1 cellular context compared by ENCODE assay signal in the genomic region with DNA sequence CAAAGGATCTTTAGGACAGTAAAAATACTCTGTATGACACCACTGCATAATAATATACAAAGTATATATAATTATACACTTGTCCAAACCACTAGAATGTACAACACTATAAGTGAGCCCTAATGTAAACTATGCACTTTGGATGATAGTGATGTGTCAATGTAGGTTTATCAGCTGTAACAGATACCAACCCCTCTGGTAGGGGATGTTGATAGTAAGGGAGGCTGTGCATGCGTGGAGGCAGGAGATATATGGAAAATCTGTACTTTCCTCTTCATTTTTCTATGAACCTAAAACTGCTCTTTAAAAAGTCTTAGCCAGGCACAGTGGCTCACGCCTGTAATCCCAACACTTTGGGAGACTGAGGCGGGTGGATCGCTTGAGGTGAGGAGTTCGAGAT.
TF ChIP-seq lines count a peak whose summit lies in the region.

No MANE protein-coding gene starts in this region.

TF ChIP-seq in K562, 482 proteins besides CTCF, POLR2A, EP300 and RAD21 (continued from another document and continues in another):
- TF ChIP-seq PTTG1 (tag; IDR thresholded peaks at IDR 0.05; ENCODE audit: low read depth) (no peak), EHMT2 (IDR thresholded peaks at IDR 0.05) (no peak), SIRT6 (IDR thresholded peaks at IDR 0.05; ENCODE audit: low read depth, low read length) (no peak), CHD4 (IDR thresholded peaks at IDR 0.05; ENCODE audit: insufficient read depth, insufficient replicate concordance, low read depth, low read length, poor library complexity, severe bottlenecking) (no peak), BRCA1 (IDR thresholded peaks at IDR 0.05) (no peak), BRCA1 (CRISPR knock-in tag; IDR thresholded peaks at IDR 0.05) (no peak), ZNF75A (CRISPR knock-in tag; IDR thresholded peaks at IDR 0.05) (no peak), PHTF2 (CRISPR knock-in tag; IDR thresholded peaks at IDR 0.05) (no peak), SMARCB1 (IDR thresholded peaks at IDR 0.05; ENCODE audit: insufficient read length, low read depth) (no peak), MAZ (CRISPR knock-in tag; conservative IDR thresholded peaks at IDR 0.05 in 1 of 2, IDR thresholded peaks at IDR 0.05 in 1 of 2) (0 out of 4 replicates have a peak, but pooled peaks of 1 of the 2 experiments have one; percentile 29), SMARCC2 (IDR thresholded peaks at IDR 0.05; ENCODE audit: low read depth) (no peak), RAD51 (IDR thresholded peaks at IDR 0.05; ENCODE audit: borderline replicate concordance, low read depth) (no peak), FOXM1 (IDR thresholded peaks at IDR 0.05; ENCODE audit: low read depth) (peak; percentile 60), FOXM1 (CRISPR knock-in tag; IDR thresholded peaks at IDR 0.05; ENCODE audit: low read depth) (no peak), SNIP1 (IDR thresholded peaks at IDR 0.05; ENCODE audit: low read depth) (no peak), MTF1 (CRISPR knock-in tag; IDR thresholded peaks at IDR 0.05; ENCODE audit: borderline replicate concordance) (no peak), SMARCA4 (IDR thresholded peaks at IDR 0.05) (peak; percentile 68), BRF1 (IDR thresholded peaks at IDR 0.05; ENCODE audit: borderline replicate concordance, extremely low read depth, insufficient read length) (no peak), ZNF324 (CRISPR knock-in tag; IDR thresholded peaks at IDR 0.05) (no peak), SMAD4 (CRISPR knock-in tag; conservative IDR thresholded peaks at IDR 0.05) (no peak), CBFA2T3 (IDR thresholded peaks at IDR 0.05) (peak; percentile 90), ZNF347 (CRISPR knock-in tag; IDR thresholded peaks at IDR 0.05; ENCODE audit: low read depth) (no peak), JUND (IDR thresholded peaks at IDR 0.05; ENCODE audit: borderline replicate concordance, low read depth, low read length) (0 out of 2 replicates have a peak, but pooled peaks have one; percentile 21), JUND (tag; IDR thresholded peaks at IDR 0.05; ENCODE audit: borderline replicate concordance, low read depth, low read length) (no peak; the same call in 2 of the 3 replicates), GATAD2A (IDR thresholded peaks at IDR 0.05) (no peak), RCOR1 (IDR thresholded peaks at IDR 0.05; ENCODE audit: borderline replicate concordance in 1 of 2, low read depth in 2 of 2, low read length in 2 of 2) (peak; percentile 37 to 87; a peak in 3 of 4 replicates), ETV1 (tag; conservative IDR thresholded peaks at IDR 0.05; ENCODE audit: low read depth) (no peak), ZFPM2 (CRISPR knock-in tag; IDR thresholded peaks at IDR 0.05) (no peak), HMG20A (CRISPR knock-in tag; conservative IDR thresholded peaks at IDR 0.05) (no peak), ETV6 (IDR thresholded peaks at IDR 0.05; ENCODE audit: borderline replicate concordance in 1 of 2, low read depth in 2 of 2, low read length in 1 of 2) (no peak), ETV6 (CRISPR knock-in tag; IDR thresholded peaks at IDR 0.05; ENCODE audit: borderline replicate concordance) (no peak), GATA2 (CRISPR knock-in tag; IDR thresholded peaks at IDR 0.05) (peak; percentile 75), ZNF282 (CRISPR knock-in tag; IDR thresholded peaks at IDR 0.05) (no peak), KDM2B (CRISPR knock-in tag; IDR thresholded peaks at IDR 0.05) (no peak), CSDE1 (IDR thresholded peaks at IDR 0.05) (no peak), EGR1 (conservative IDR thresholded peaks at IDR 0.05) (no peak), IFI16 (CRISPR knock-in tag; IDR thresholded peaks at IDR 0.05) (no peak)
- TF ChIP-seq, protein P1, sequence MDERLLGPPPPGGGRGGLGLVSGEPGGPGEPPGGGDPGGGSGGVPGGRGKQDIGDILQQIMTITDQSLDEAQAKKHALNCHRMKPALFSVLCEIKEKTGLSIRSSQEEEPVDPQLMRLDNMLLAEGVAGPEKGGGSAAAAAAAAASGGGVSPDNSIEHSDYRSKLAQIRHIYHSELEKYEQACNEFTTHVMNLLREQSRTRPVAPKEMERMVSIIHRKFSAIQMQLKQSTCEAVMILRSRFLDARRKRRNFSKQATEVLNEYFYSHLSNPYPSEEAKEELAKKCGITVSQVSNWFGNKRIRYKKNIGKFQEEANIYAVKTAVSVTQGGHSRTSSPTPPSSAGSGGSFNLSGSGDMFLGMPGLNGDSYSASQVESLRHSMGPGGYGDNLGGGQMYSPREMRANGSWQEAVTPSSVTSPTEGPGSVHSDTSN (CRISPR knock-in tag; IDR thresholded peaks at IDR 0.05; ENCODE audit: low read depth): no peak
- TF ChIP-seq, protein P1 (tag; conservative IDR thresholded peaks at IDR 0.05; ENCODE audit: low read depth): no peak
- TF ChIP-seq, protein P2, sequence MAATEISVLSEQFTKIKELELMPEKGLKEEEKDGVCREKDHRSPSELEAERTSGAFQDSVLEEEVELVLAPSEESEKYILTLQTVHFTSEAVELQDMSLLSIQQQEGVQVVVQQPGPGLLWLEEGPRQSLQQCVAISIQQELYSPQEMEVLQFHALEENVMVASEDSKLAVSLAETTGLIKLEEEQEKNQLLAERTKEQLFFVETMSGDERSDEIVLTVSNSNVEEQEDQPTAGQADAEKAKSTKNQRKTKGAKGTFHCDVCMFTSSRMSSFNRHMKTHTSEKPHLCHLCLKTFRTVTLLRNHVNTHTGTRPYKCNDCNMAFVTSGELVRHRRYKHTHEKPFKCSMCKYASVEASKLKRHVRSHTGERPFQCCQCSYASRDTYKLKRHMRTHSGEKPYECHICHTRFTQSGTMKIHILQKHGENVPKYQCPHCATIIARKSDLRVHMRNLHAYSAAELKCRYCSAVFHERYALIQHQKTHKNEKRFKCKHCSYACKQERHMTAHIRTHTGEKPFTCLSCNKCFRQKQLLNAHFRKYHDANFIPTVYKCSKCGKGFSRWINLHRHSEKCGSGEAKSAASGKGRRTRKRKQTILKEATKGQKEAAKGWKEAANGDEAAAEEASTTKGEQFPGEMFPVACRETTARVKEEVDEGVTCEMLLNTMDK (IDR thresholded peaks at IDR 0.05; ENCODE audit: borderline replicate concordance, insufficient read depth, low read depth, low read length, poor library complexity, severe bottlenecking): no peak
- TF ChIP-seq, protein P3, sequence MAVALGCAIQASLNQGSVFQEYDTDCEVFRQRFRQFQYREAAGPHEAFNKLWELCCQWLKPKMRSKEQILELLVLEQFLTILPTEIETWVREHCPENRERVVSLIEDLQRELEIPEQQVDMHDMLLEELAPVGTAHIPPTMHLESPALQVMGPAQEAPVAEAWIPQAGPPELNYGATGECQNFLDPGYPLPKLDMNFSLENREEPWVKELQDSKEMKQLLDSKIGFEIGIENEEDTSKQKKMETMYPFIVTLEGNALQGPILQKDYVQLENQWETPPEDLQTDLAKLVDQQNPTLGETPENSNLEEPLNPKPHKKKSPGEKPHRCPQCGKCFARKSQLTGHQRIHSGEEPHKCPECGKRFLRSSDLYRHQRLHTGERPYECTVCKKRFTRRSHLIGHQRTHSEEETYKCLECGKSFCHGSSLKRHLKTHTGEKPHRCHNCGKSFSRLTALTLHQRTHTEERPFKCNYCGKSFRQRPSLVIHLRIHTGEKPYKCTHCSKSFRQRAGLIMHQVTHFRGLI (CRISPR knock-in tag; IDR thresholded peaks at IDR 0.05): no peak
- TF ChIP-seq, protein P4, sequence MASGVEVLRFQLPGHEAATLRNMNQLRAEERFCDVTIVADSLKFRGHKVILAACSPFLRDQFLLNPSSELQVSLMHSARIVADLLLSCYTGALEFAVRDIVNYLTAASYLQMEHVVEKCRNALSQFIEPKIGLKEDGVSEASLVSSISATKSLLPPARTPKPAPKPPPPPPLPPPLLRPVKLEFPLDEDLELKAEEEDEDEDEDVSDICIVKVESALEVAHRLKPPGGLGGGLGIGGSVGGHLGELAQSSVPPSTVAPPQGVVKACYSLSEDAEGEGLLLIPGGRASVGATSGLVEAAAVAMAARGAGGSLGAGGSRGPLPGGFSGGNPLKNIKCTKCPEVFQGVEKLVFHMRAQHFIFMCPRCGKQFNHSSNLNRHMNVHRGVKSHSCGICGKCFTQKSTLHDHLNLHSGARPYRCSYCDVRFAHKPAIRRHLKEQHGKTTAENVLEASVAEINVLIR (CRISPR knock-in tag; IDR thresholded peaks at IDR 0.05): no peak
- TF ChIP-seq, protein P5, sequence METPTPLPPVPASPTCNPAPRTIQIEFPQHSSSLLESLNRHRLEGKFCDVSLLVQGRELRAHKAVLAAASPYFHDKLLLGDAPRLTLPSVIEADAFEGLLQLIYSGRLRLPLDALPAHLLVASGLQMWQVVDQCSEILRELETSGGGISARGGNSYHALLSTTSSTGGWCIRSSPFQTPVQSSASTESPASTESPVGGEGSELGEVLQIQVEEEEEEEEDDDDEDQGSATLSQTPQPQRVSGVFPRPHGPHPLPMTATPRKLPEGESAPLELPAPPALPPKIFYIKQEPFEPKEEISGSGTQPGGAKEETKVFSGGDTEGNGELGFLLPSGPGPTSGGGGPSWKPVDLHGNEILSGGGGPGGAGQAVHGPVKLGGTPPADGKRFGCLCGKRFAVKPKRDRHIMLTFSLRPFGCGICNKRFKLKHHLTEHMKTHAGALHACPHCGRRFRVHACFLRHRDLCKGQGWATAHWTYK (CRISPR knock-in tag; IDR thresholded peaks at IDR 0.05): no peak
- TF ChIP-seq, protein P6, sequence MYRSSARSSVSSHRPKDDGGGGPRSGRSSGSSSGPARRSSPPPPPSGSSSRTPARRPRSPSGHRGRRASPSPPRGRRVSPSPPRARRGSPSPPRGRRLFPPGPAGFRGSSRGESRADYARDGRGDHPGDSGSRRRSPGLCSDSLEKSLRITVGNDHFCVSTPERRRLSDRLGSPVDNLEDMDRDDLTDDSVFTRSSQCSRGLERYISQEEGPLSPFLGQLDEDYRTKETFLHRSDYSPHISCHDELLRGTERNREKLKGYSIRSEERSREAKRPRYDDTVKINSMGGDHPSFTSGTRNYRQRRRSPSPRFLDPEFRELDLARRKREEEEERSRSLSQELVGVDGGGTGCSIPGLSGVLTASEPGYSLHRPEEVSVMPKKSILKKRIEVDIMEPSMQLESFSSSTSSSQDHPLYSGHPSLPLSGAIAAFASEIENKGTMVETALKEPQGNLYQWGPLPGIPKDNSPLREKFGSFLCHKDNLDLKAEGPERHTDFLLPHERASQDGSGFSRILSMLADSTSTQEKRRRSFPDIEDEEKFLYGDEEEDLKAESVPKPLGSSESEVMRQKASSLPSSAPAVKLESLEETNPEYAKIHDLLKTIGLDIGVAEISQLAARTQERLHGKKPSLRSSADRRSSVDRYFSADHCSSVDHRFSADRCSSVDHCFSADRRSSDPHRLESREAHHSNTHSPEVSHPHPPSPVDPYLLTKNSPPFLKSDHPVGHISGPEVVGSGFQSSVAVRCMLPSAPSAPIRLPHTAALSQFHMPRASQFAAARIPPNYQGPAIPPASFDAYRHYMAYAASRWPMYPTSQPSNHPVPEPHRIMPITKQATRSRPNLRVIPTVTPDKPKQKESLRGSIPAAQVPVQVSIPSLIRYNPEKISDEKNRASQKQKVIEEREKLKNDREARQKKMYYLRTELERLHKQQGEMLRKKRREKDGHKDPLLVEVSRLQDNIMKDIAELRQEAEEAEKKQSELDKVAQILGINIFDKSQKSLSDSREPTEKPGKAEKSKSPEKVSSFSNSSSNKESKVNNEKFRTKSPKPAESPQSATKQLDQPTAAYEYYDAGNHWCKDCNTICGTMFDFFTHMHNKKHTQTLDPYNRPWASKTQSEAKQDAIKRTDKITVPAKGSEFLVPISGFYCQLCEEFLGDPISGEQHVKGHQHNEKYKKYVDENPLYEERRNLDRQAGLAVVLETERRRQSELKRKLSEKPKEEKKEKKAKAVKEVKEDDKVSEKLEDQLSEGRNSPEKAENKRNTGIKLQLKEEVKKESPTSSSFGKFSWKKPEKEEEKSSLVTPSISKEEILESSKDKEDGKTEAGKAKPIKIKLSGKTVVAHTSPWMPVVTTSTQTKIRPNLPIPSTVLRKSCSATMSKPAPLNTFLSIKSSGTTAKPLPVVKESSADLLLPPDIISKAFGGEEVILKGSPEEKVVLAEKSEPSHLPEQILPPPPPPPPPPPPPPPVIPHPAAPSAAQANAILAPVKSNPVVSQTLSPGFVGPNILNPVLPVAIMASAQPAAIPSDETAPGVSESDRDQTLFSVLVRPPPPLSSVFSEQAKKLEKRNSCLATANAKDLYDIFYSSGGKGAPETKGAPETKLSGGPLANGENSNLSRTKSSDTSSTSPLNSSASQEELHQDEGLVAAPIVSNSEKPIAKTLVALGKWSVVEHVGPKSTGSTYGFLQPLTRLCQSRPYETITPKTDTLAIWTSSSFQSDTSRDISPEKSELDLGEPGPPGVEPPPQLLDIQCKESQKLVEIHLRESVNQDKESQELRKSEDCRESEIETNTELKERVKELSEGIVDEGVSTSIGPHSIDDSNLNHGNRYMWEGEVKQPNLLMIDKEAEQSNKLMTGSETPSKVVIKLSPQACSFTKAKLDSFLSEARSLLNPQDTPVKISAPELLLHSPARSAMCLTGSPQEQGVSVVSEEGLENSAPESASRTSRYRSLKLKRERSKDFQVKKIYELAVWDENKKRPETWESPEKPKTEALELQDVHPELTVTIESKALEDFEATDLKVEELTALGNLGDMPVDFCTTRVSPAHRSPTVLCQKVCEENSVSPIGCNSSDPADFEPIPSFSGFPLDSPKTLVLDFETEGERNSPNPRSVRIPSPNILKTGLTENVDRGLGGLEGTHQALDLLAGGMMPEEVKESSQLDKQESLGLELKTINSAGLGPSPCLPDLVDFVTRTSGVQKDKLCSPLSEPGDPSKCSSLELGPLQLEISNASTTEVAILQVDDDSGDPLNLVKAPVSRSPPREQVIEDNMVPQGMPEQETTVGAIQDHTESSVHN (IDR thresholded peaks at IDR 0.05; ENCODE audit: borderline replicate concordance in 1 of 2, low read depth in 1 of 2): no peak
- TF ChIP-seq, protein P7, sequence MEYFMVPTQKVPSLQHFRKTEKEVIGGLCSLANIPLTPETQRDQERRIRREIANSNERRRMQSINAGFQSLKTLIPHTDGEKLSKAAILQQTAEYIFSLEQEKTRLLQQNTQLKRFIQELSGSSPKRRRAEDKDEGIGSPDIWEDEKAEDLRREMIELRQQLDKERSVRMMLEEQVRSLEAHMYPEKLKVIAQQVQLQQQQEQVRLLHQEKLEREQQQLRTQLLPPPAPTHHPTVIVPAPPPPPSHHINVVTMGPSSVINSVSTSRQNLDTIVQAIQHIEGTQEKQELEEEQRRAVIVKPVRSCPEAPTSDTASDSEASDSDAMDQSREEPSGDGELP (CRISPR knock-in tag; IDR thresholded peaks at IDR 0.05; ENCODE audit: borderline replicate concordance): no peak
- TF ChIP-seq, protein P8, sequence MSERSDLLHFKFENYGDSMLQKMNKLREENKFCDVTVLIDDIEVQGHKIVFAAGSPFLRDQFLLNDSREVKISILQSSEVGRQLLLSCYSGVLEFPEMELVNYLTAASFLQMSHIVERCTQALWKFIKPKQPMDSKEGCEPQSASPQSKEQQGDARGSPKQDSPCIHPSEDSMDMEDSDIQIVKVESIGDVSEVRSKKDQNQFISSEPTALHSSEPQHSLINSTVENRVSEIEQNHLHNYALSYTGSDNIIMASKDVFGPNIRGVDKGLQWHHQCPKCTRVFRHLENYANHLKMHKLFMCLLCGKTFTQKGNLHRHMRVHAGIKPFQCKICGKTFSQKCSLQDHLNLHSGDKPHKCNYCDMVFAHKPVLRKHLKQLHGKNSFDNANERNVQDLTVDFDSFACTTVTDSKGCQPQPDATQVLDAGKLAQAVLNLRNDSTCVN (CRISPR knock-in tag; IDR thresholded peaks at IDR 0.05): no peak
